ENCODE assay signal across 8 cellular contexts in genomic region chr13:78658630-78659449, GRCh38. TPM values are rescaled to one million over a fixed set of nuclear protein-coding genes. Genes with fewer than 3 reads are reported as not detected.
DNase-seq lines count a peak whose midpoint lies in the region; ATAC-seq lines count a peak whose summit lies in the region.

OBI1 (minus strand) TSS chr13:78659155; CDS start chr13:78659120, 35 bp downstream.

- peaks cover 12% of the 10 kb centered on the region for H3K36me3 Mint-ChIP-seq in activated CD8-positive, alpha-beta memory T cell treated with anti-CD3 and anti-CD28 coated beads, Interleukin-2, amount 10 ng/mL, durations not matched to agents 7 days and 5 days

- no peaks in the 10 kb centered on the region for H3K9me3 Mint-ChIP-seq in activated CD8-positive, alpha-beta memory T cell treated with anti-CD3 and anti-CD28 coated beads, Interleukin-2, amount 10 ng/mL, durations not matched to agents 7 days and 5 days (ENCODE audit: low read depth)

- CTCF ChIA-PET in activated CD8-positive, alpha-beta memory T cell treated with anti-CD3 and anti-CD28 coated beads, Interleukin-2, amount 10 ng/mL, durations not matched to agents 7 days and 5 days (lab: Charles Lee), result interaction anchor here (1.2 kb wide), 2 partner anchors 55 to 746 kb away, joined by 3 to 4 read pairs; no protein-coding TSS in a partner anchor

- H3K27me3 Mint-ChIP-seq in activated CD8-positive, alpha-beta memory T cell treated with anti-CD3 and anti-CD28 coated beads, Interleukin-2, amount 10 ng/mL, durations not matched to agents 7 days and 5 days, result no peaks in the 10 kb centered on the region

- peak within 1 kb of the TSS; percentile 91 for H3K27ac Mint-ChIP-seq in activated CD8-positive, alpha-beta memory T cell treated with anti-CD3 and anti-CD28 coated beads, Interleukin-2, amount 10 ng/mL, durations not matched to agents 7 days and 5 days

- peaks cover 47% of the 10 kb centered on the region for H3K4me1 Mint-ChIP-seq in activated CD8-positive, alpha-beta memory T cell treated with anti-CD3 and anti-CD28 coated beads, Interleukin-2, amount 10 ng/mL, durations not matched to agents 7 days and 5 days

- peak; percentile 82 for ATAC-seq in GM21360 (IDR thresholded peaks at IDR 0.05; ENCODE audit: unreplicated experiment)
- peak; percentile 97 for ATAC-seq in activated CD8-positive, alpha-beta memory T cell treated with anti-CD3 and anti-CD28 coated beads, Interleukin-2, amount 10 ng/mL, durations not matched to agents 7 days and 5 days

- peak within 1 kb of the TSS; percentile 93 for H3K4me3 Mint-ChIP-seq in activated CD8-positive, alpha-beta memory T cell treated with anti-CD3 and anti-CD28 coated beads, Interleukin-2, amount 10 ng/mL, durations not matched to agents 7 days and 5 days

- DNase-seq in COLO829 (ENCODE audit: low spot score) (peak; percentile 86), HT-29 (ENCODE audit: low spot score) (peak; percentile 89), NOMO-1 treated with DMSO at 0.1 percent for 48 hours (lab: John Stamatoyannopoulos, UW; ENCODE audit: unreplicated experiment) (peak; percentile 75), mesenteric fat pad (ENCODE audit: low spot score) (peak; percentile 96)
- DNase-seq in activated CD8-positive, alpha-beta memory T cell treated with anti-CD3 and anti-CD28 coated beads, Interleukin-2, amount 10 ng/mL, durations not matched to agents 7 days and 5 days, result peak; percentile 93
- peak; percentile 80 for DNase-seq in stimulated activated CD8-positive, alpha-beta memory T cell treated with anti-CD3 and anti-CD28 coated beads, Interleukin-15, amount 100 ng/mL, for 1 hour (ENCODE audit: low read depth)

- in situ Hi-C loops in endometrial microvascular endothelial cells (cut with HindIII; ENCODE audit: inconsistent ontology term, low pct_unique_long_range_greater_than_20kb, low sequenced_read_pairs), result no loop called here

RNA-seq across cellular contexts. Expression of gene OBI1, which starts in this region (rescaled TPM):
- total RNA-seq in HT-29 (2014; rRNA removed; shearing (Covaris generic)), result 6.8 TPM in 2 replicates
- total RNA-seq in activated CD8-positive, alpha-beta memory T cell treated with anti-CD3 and anti-CD28 coated beads, Interleukin-2, amount 10 ng/mL, durations not matched to agents 7 days and 5 days, result 10 to 100 TPM; 18.1 to 21.1 TPM
- total RNA-seq in endometrial microvascular endothelial cells (ENCODE audit: inconsistent ontology term), result 15.8 TPM
- total RNA-seq in mesenteric fat pad, result 8.2 TPM

Comparison
In these comparisons a context has a peak if more than half of its experiments do, and no peak if none do; other contexts are left out.
1. Peak in every context shown above with its lines: DNase-seq and ATAC-seq.